ENCODE assay signal across 13 cellular contexts in the genomic region with DNA sequence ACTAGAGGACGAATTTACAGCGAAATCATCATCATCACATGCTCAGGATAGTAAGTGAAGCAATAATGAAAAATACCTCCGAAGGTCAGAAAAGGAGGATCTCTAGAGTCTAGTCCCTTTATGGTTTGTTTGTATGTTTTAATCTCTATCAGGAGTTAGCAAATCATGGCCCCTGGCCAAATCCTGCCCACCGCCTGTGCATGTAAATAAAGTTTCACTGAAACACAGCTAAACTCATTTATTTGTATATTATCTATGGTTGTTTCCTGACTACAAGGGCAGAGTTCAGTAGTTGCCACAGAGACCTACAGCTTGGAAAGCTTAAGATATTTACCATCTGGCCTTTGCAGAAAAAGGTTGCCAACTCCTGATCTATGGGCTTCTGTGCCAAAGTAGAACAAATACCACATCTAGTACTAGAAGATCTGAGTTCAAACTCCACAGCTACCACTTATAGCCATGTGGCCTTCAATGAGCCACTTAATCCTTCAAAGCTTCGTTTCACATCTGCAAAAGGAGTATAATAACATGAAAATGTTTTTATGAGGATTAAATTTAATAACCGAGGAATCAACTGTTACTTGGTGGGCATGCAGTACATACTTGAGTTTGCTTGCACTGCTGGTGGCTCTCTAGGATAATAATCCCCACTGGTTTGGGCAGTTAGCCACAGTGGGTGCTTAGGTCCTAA.
DNase-seq lines count a peak whose midpoint lies in the region; ATAC-seq and TF ChIP-seq lines count a peak whose summit lies in the region.
"Had no signal": no experiment of that assay in that cellular context is flagged by ENCODE, and none has a peak within 500 bp of the region (broad histone marks: within the 10 kb centered on the region; RNA-seq: fewer than 3 reads in every experiment).

No MANE protein-coding gene starts in this region.

- peaks cover 21% of the 10 kb centered on the region for H3K4me1 Mint-ChIP-seq in Caco-2 (ENCODE audit: low read depth, unreplicated experiment)

- no peaks in the 10 kb centered on the region for H3K27me3 Mint-ChIP-seq in Caco-2 (ENCODE audit: insufficient read depth, unreplicated experiment)
- H3K27me3 Mint-ChIP-seq: activated naive CD8-positive, alpha-beta T cell had no signal

- peaks cover 19% of the 10 kb centered on the region for H3K4me1 ChIP-seq in Caco-2
- H3K4me1 ChIP-seq in foreskin keratinocyte = no peaks in the 10 kb centered on the region
- H3K4me1 ChIP-seq: BLaER1 had no signal

- H3K27me3 ChIP-seq in Caco-2 (replicated peaks; ENCODE audit: control insufficient read depth, insufficient read depth, low read length) (no peaks in the 10 kb centered on the region), MG63 (no peaks in the 10 kb centered on the region), foreskin keratinocyte (no peaks in the 10 kb centered on the region)
- H3K27me3 ChIP-seq: BLaER1 had no signal

- DNase-seq in Caco-2 (peak; percentile 64 to 69), MG63 (peak; percentile 69), brain pericyte (ENCODE audit: low read depth, low spot score) (peak; percentile 10), left lobe of liver (ENCODE audit: low spot score) (peak; percentile 93), foreskin keratinocyte (no peak), NCI-H2107 (lab: John Stamatoyannopoulos, UW) (no peak), iPS-NIHi7 (ENCODE audit: extremely low spot score) (no peak)
- DNase-seq: cortex of kidney, NCI-H510A, nucleus accumbens had no signal

- H3K36me3 Mint-ChIP-seq in Caco-2 (ENCODE audit: insufficient read depth, unreplicated experiment) = peaks cover 5% of the 10 kb centered on the region
- H3K36me3 Mint-ChIP-seq: activated naive CD8-positive, alpha-beta T cell had no signal

- H3K4me3 ChIP-seq in Caco-2 (ENCODE audit: low read depth, low read length) (no peak overlapping the region), MG63 (no peak overlapping the region)
- H3K4me3 ChIP-seq: BLaER1 had no signal

- ATAC-seq in left lobe of liver (peak; percentile 88), HG02938 (IDR thresholded peaks at IDR 0.05; ENCODE audit: unreplicated experiment) (no peak), foreskin keratinocyte (no peak)

- intact Hi-C loops in Caco-2 (cut with micrococcal nuclease; ENCODE audit: unreplicated experiment) = no loop called here

- H3K4me3 Mint-ChIP-seq in Caco-2 (ENCODE audit: unreplicated experiment) = no peak overlapping the region
- H3K4me3 Mint-ChIP-seq: activated naive CD8-positive, alpha-beta T cell had no signal

- H3K9me3 Mint-ChIP-seq in Caco-2 (ENCODE audit: unreplicated experiment) = no peaks in the 10 kb centered on the region

- BruUV-seq in Caco-2 (replicated peaks; lab: Mats Ljungman, UMichigan) = no TSS peak

- peak overlapping the region; percentile 30 for H3K27ac Mint-ChIP-seq in Caco-2 (ENCODE audit: unreplicated experiment)
- H3K27ac Mint-ChIP-seq: activated naive CD8-positive, alpha-beta T cell had no signal

- no peak overlapping the region for H3K27ac ChIP-seq in foreskin keratinocyte
- H3K27ac ChIP-seq: BLaER1 had no signal

- POLR2A ChIA-PET in Caco-2 (lab: Charles Lee) = no interaction called here

- no peak for TF ChIP-seq CTCF in Caco-2 (IDR thresholded peaks at IDR 0.05; ENCODE audit: insufficient read depth in 1 of 2, low read depth in 1 of 2, low read length in 1 of 2, severe bottlenecking in 1 of 2, unreplicated experiment in 1 of 2)
- TF ChIP-seq CTCF in foreskin keratinocyte (conservative IDR thresholded peaks at IDR 0.05) = no peak

- H3K9me3 ChIP-seq in Caco-2 (no peaks in the 10 kb centered on the region), MG63 (no peaks in the 10 kb centered on the region)
- H3K9me3 ChIP-seq: BLaER1 had no signal

- CTCF ChIA-PET in Caco-2 (lab: Charles Lee) = interaction anchor here (0.5 to 1.4 kb wide), 4 partner anchors 18 to 1347 kb away, joined by 3 to 4 read pairs (median 3); no protein-coding TSS in a partner anchor

- no peaks in the 10 kb centered on the region; the same call in 1 of the 2 replicates for H3K36me3 ChIP-seq in Caco-2 (ENCODE audit: control insufficient read depth, insufficient read depth, low read length)
- no peaks in the 10 kb centered on the region for H3K36me3 ChIP-seq in MG63

Comparison
In these comparisons a context has a peak if more than half of its experiments do, and no peak if none do; other contexts are left out.
1. DNase-seq: peak in Caco-2 (2 of 2), MG63 (single experiment), brain pericyte (single experiment) and left lobe of liver (single experiment); none in foreskin keratinocyte (0 of 2), NCI-H2107 (single experiment) and iPS-NIHi7 (single experiment).